ENCODE assay signal across 10 cellular contexts in genomic region chr12:59087077-59087673, GRCh38.
DNase-seq lines count a peak whose midpoint lies in the region; ATAC-seq and TF ChIP-seq lines count a peak whose summit lies in the region.
"Had no signal": no experiment of that assay in that cellular context is flagged by ENCODE, and none has a peak within 500 bp of the region (broad histone marks: within the 10 kb centered on the region; RNA-seq: fewer than 3 reads in every experiment).

No MANE protein-coding gene starts in this region.

- H4K8ac ChIP-seq in mesenchymal stem cell (ENCODE audit: low read length) = no peak overlapping the region

- no peak overlapping the region for H3K23ac ChIP-seq in mesenchymal stem cell (ENCODE audit: low read length in 2 of 2)

- H3K27me3 ChIP-seq in mesenchymal stem cell (ENCODE audit: control insufficient read depth in 1 of 2, insufficient read depth in 1 of 2, low read length in 2 of 2) = no peaks in the 10 kb centered on the region
- H3K27me3 ChIP-seq: SJSA1 had no signal

- no peaks in the 10 kb centered on the region for H3K79me1 ChIP-seq in mesenchymal stem cell (replicated peaks; ENCODE audit: low read length, poor library complexity, severe bottlenecking)

- H3K9ac ChIP-seq in mesenchymal stem cell (ENCODE audit: low read length) = no peak overlapping the region

- H3K4ac ChIP-seq in mesenchymal stem cell (ENCODE audit: low read depth in 1 of 2, low read length in 2 of 2) = no peak overlapping the region

- H2BK15ac ChIP-seq in mesenchymal stem cell (ENCODE audit: low read depth, poor library complexity, severe bottlenecking) = no peak overlapping the region

- no peak overlapping the region for H3K27ac ChIP-seq in mesenchymal stem cell (ENCODE audit: low read length, poor library complexity, severe bottlenecking)
- H3K27ac ChIP-seq: SJSA1 had no signal

- ATAC-seq in HG03039 (IDR thresholded peaks at IDR 0.05; ENCODE audit: unreplicated experiment) (no peak), HG03139 (IDR thresholded peaks at IDR 0.05; ENCODE audit: unreplicated experiment) (no peak)

- peaks cover 2% of the 10 kb centered on the region for H3K4me1 ChIP-seq in mesenchymal stem cell (ENCODE audit: control insufficient read depth, insufficient read depth, low read depth, low read length)

- no peak overlapping the region for H3K14ac ChIP-seq in mesenchymal stem cell (ENCODE audit: low read length in 2 of 2)

- H2BK12ac ChIP-seq in mesenchymal stem cell (ENCODE audit: low read length in 2 of 2) = no peak overlapping the region

- no peak overlapping the region for H3K4me2 ChIP-seq in mesenchymal stem cell (ENCODE audit: low read length, poor library complexity, severe bottlenecking)

- peak; percentile 46 for DNase-seq in AG20443 (ENCODE audit: low spot score)
- DNase-seq in LHCN-M2 (ENCODE audit: low read depth) = peak; percentile 31
- peak; percentile 54 for DNase-seq in choroid plexus epithelial cell (ENCODE audit: low read depth)
- peak; percentile 32 for DNase-seq in mesenchymal stem cell
- DNase-seq in iPS-NIHi7 (ENCODE audit: extremely low spot score) = no peak
- no peak for DNase-seq in stimulated activated CD4-positive, alpha-beta T cell treated with anti-CD3 and anti-CD28 coated beads, Interleukin-2, amount 100 ng/mL, for 48 hours
- DNase-seq: activated effector memory CD4-positive, alpha-beta T cell treated with Interleukin-2 at 50 U/mL for 16 hours had no signal

- H2AFZ ChIP-seq in mesenchymal stem cell (ENCODE audit: low read depth, low read length) = no peak overlapping the region

- H3K36me3 ChIP-seq in mesenchymal stem cell (ENCODE audit: control insufficient read depth in 1 of 2, insufficient read depth in 2 of 2, low read depth in 1 of 2, low read length in 2 of 2) = no peaks in the 10 kb centered on the region
- H3K36me3 ChIP-seq: SJSA1 had no signal

- peak; percentile 85 for TF ChIP-seq CTCF in choroid plexus epithelial cell (conservative IDR thresholded peaks at IDR 0.05; ENCODE audit: low read depth, low read length)

- H3K4me3 ChIP-seq in choroid plexus epithelial cell (ENCODE audit: low read depth, low read length) (no peak overlapping the region), mesenchymal stem cell (ENCODE audit: insufficient read depth in 1 of 2, low read depth in 1 of 2, low read length in 2 of 2) (no peak overlapping the region)
- H3K4me3 ChIP-seq: SJSA1 had no signal

- no peak overlapping the region for H2BK120ac ChIP-seq in mesenchymal stem cell (ENCODE audit: low read depth, low read length)

- no peaks in the 10 kb centered on the region for H3K9me3 ChIP-seq in mesenchymal stem cell (ENCODE audit: control insufficient read depth, low read length)
- H3K9me3 ChIP-seq: SJSA1 had no signal

- no peak overlapping the region for H2AK5ac ChIP-seq in mesenchymal stem cell (ENCODE audit: low read length, severe bottlenecking)

- no peak overlapping the region for H4K91ac ChIP-seq in mesenchymal stem cell (ENCODE audit: low read length)

- no peak overlapping the region for H2BK5ac ChIP-seq in mesenchymal stem cell (ENCODE audit: low read depth, low read length, poor library complexity, severe bottlenecking)

- H3K18ac ChIP-seq in mesenchymal stem cell (ENCODE audit: low read depth in 1 of 2, low read length in 2 of 2) = no peak overlapping the region

Comparison
In these comparisons a context has a peak if more than half of its experiments do, and no peak if none do; other contexts are left out.
1. DNase-seq: peak in AG20443 (single experiment), LHCN-M2 (single experiment), choroid plexus epithelial cell (single experiment) and mesenchymal stem cell (single experiment); none in iPS-NIHi7 (single experiment) and stimulated activated CD4-positive, alpha-beta T cell treated with anti-CD3 and anti-CD28 coated beads, Interleukin-2, amount 100 ng/mL, for 48 hours (0 of 2).